9 cellular contexts compared by ENCODE assay signal in genomic region chr11:79437981-79438630, GRCh38. TPM values are rescaled to one million over a fixed set of nuclear protein-coding genes. Genes with fewer than 3 reads are reported as not detected.
A peak's percentile ranks its signal among the peaks of the same experiment; 100 is the strongest.
DNase-seq lines count a peak whose midpoint lies in the region; ATAC-seq and TF ChIP-seq lines count a peak whose summit lies in the region.
"Had no signal": no experiment of that assay in that cellular context is flagged by ENCODE, and none has a peak within 500 bp of the region (broad histone marks: within the 10 kb centered on the region; RNA-seq: fewer than 3 reads in every experiment).

No MANE protein-coding gene starts in this region.

- H3K27ac Mint-ChIP-seq in activated CD8-positive, alpha-beta T cell treated with anti-CD3 and anti-CD28 coated beads for 36 hours: no peak overlapping the region
- H3K27ac Mint-ChIP-seq: T-helper 1 cell treated with Interleukin-12 subunit alpha and Interleukin-12 subunit beta and Interleukin-4 antibody, amounts not matched to agents 30 μg/mL and 1 μg/mL, for 36 hours had no signal

- H3K4me3 ChIP-seq in hepatocyte (peak overlapping the region; percentile 75), spleen (peak overlapping the region; percentile 23 to 72 (median 40))

- no peak for ATAC-seq in activated CD8-positive, alpha-beta T cell treated with anti-CD3 and anti-CD28 coated beads for 36 hours
- ATAC-seq in GM18502 (IDR thresholded peaks at IDR 0.05; ENCODE audit: poor library complexity, unreplicated experiment): no peak

- peaks cover 45% of the 10 kb centered on the region for H3K27me3 ChIP-seq in hepatocyte
- H3K27me3 ChIP-seq in spleen (replicated peaks in 1 of 7): peaks cover 10 to 100% (median 69%) of the 10 kb centered on the region in 7 donors

- 3% methylated on average over 31 of the region's 31 CpGs for WGBS in hepatocyte (ENCODE audit: low lambda C conversion rate, missing lambda C conversion rate)
- 2 to 4% (median 3%) methylated on average over 25 to 31 of the region's 31 CpGs for WGBS in spleen, 5 donors

- peaks cover 4% of the 10 kb centered on the region for H3K36me3 Mint-ChIP-seq in activated CD8-positive, alpha-beta T cell treated with anti-CD3 and anti-CD28 coated beads for 36 hours (ENCODE audit: low read depth)

- CTCF ChIA-PET in activated CD8-positive, alpha-beta T cell treated with anti-CD3 and anti-CD28 coated beads for 36 hours (lab: Charles Lee): no interaction called here

- no peak overlapping the region for H3K4me3 Mint-ChIP-seq in activated CD8-positive, alpha-beta T cell treated with anti-CD3 and anti-CD28 coated beads for 36 hours
- H3K4me3 Mint-ChIP-seq: T-helper 1 cell treated with Interleukin-12 subunit alpha and Interleukin-12 subunit beta and Interleukin-4 antibody, amounts not matched to agents 30 μg/mL and 1 μg/mL, for 36 hours had no signal

- no peaks in the 10 kb centered on the region for H3K9me3 Mint-ChIP-seq in activated CD8-positive, alpha-beta T cell treated with anti-CD3 and anti-CD28 coated beads for 36 hours
- H3K9me3 Mint-ChIP-seq: T-helper 1 cell treated with Interleukin-12 subunit alpha and Interleukin-12 subunit beta and Interleukin-4 antibody, amounts not matched to agents 30 μg/mL and 1 μg/mL, for 36 hours had no signal

- H3K4me1 Mint-ChIP-seq in activated CD8-positive, alpha-beta T cell treated with anti-CD3 and anti-CD28 coated beads for 36 hours (ENCODE audit: low read depth): peaks cover 10% of the 10 kb centered on the region

- H3K79me2 ChIP-seq in hepatocyte: peaks cover 48% of the 10 kb centered on the region

- H3K9me3 ChIP-seq in hepatocyte (ENCODE audit: low read depth) (no peaks in the 10 kb centered on the region), spleen (peaks cover 0 to 5% (median 0%) of the 10 kb centered on the region in 8 donors)

- H3K36me3 ChIP-seq in hepatocyte (replicated peaks; ENCODE audit: insufficient read depth, low read depth) (no peaks in the 10 kb centered on the region), spleen (no peaks in the 10 kb centered on the region)

- DNase-seq in NCI-H510A treated with DMSO at 0.1 percent for 48 hours (lab: John Stamatoyannopoulos, UW) (peak; percentile 15), NCI-H510A (lab: John Stamatoyannopoulos, UW) (no peak), hepatocyte (ENCODE audit: low spot score) (peak; percentile 21), spleen (peak; percentile 75), COR-L47 (lab: John Stamatoyannopoulos, UW) (no peak)
- DNase-seq in activated CD8-positive, alpha-beta T cell treated with anti-CD3 and anti-CD28 coated beads for 36 hours: peak; percentile 2
- no peak for DNase-seq in activated CD4-positive, alpha-beta T cell treated with anti-CD3 and anti-CD28 coated beads, Interleukin-2, amount 50 U/mL, for 48 hours

- H3K4me2 ChIP-seq in hepatocyte: peak overlapping the region; percentile 97

- H2AFZ ChIP-seq in hepatocyte: peak overlapping the region; percentile 84

- TF ChIP-seq POLR2A in spleen (IDR thresholded peaks at IDR 0.05): no peak

- no peaks in the 10 kb centered on the region for H3K9me2 ChIP-seq in hepatocyte (replicated peaks; ENCODE audit: insufficient read depth)

- TF ChIP-seq CTCF in activated CD8-positive, alpha-beta T cell treated with anti-CD3 and anti-CD28 coated beads for 36 hours (IDR thresholded peaks at IDR 0.05): no peak
- TF ChIP-seq CTCF in hepatocyte (IDR thresholded peaks at IDR 0.05; ENCODE audit: poor library complexity) (no peak), spleen (IDR thresholded peaks at IDR 0.05 in 8 of 11, conservative IDR thresholded peaks at IDR 0.05 in 3 of 11) (no peak)

- H4K20me1 ChIP-seq in hepatocyte (ENCODE audit: insufficient read depth, poor library complexity, severe bottlenecking): peaks cover 3% of the 10 kb centered on the region

- peak overlapping the region; percentile 81 for H3K27ac ChIP-seq in hepatocyte
- H3K27ac ChIP-seq in spleen: no peak overlapping the region

- H3K4me1 ChIP-seq in hepatocyte (ENCODE audit: insufficient read depth) (peaks cover 23% of the 10 kb centered on the region), spleen (peaks cover 12 to 55% (median 45%) of the 10 kb centered on the region in 6 donors)

- POLR2A ChIA-PET in activated CD8-positive, alpha-beta T cell treated with anti-CD3 and anti-CD28 coated beads for 36 hours (lab: Charles Lee): no interaction called here

- H3K27me3 Mint-ChIP-seq in activated CD8-positive, alpha-beta T cell treated with anti-CD3 and anti-CD28 coated beads for 36 hours: peaks cover 69% of the 10 kb centered on the region

- intact Hi-C loops in activated CD8-positive, alpha-beta T cell treated with anti-CD3 and anti-CD28 coated beads for 36 hours (cut with micrococcal nuclease): no loop called here
- intact Hi-C loops in spleen (cut with DNase I; ENCODE audit: low total_unique reads): no loop called here

RNA-seq across cellular contexts. Expression of gene TENM4, which starts 2.7 kb away (rescaled TPM):
- not detected for total RNA-seq in activated CD8-positive, alpha-beta T cell treated with anti-CD3 and anti-CD28 coated beads for 36 hours
- total RNA-seq in hepatocyte: 10.8 and 18.4 TPM in 2 replicates
- polyA plus RNA-seq in hepatocyte: 17.8 and 18.7 TPM in 2 replicates
- total RNA-seq in spleen: 1 to 10 TPM in 6 of 7 donors, under 1 TPM in 1; 0.66 to 4.5 (median 1.4) TPM
- under 1 TPM; 0.09 to 0.20 (median 0.19) TPM for polyA plus RNA-seq in spleen

Comparison
In these comparisons a context has a peak if more than half of its experiments do, and no peak if none do; other contexts are left out.
1. DNase-seq: peak in NCI-H510A treated with DMSO at 0.1 percent for 48 hours (single experiment), activated CD8-positive, alpha-beta T cell treated with anti-CD3 and anti-CD28 coated beads for 36 hours (single experiment), hepatocyte (single experiment) and spleen (single experiment); none in NCI-H510A (single experiment), COR-L47 (single experiment) and activated CD4-positive, alpha-beta T cell treated with anti-CD3 and anti-CD28 coated beads, Interleukin-2, amount 50 U/mL, for 48 hours (0 of 2).